In genomic region chr1:59952065-59952464, GRCh38 we compare ENCODE assay signal across 17 cellular contexts. TPM values are rescaled to one million over a fixed set of nuclear protein-coding genes. Genes with fewer than 3 reads are reported as not detected.
DNase-seq lines count a peak whose midpoint lies in the region; ATAC-seq and TF ChIP-seq lines count a peak whose summit lies in the region.
"Had no signal": no experiment of that assay in that cellular context is flagged by ENCODE, and none has a peak within 500 bp of the region (broad histone marks: within the 10 kb centered on the region; RNA-seq: fewer than 3 reads in every experiment).

No MANE protein-coding gene starts in this region.

- no peaks in the 10 kb centered on the region for H3K27me3 ChIP-seq in brain microvascular endothelial cell (replicated peaks)
- H3K27me3 ChIP-seq in Caco-2 (replicated peaks; ENCODE audit: control insufficient read depth, insufficient read depth, low read length): no peaks in the 10 kb centered on the region
- H3K27me3 ChIP-seq: Peyer's patch had no signal

- H3K36me3 ChIP-seq in brain microvascular endothelial cell (replicated peaks) (no peaks in the 10 kb centered on the region), Caco-2 (ENCODE audit: control insufficient read depth, insufficient read depth, low read length) (no peaks in the 10 kb centered on the region)
- H3K36me3 ChIP-seq: Peyer's patch had no signal

- POLR2A ChIA-PET in Caco-2 (lab: Charles Lee): no interaction called here

- no TSS peak for BruUV-seq in Caco-2 (replicated peaks; lab: Mats Ljungman, UMichigan)

- H3K4me1 Mint-ChIP-seq in Caco-2 (ENCODE audit: low read depth, unreplicated experiment): no peaks in the 10 kb centered on the region

- CTCF ChIA-PET in Caco-2 (lab: Charles Lee): no interaction called here

- ATAC-seq in GM19463 (IDR thresholded peaks at IDR 0.05; ENCODE audit: unreplicated experiment) (no peak), GM18519 (IDR thresholded peaks at IDR 0.05; ENCODE audit: low FRiP score, unreplicated experiment) (no peak)
- ATAC-seq: SK-N-SH treated with all-trans-retinoic acid at 6 μM for 48 hours had no signal

- no peak overlapping the region for H3K4me3 Mint-ChIP-seq in Caco-2 (ENCODE audit: unreplicated experiment)

- H3K4me1 ChIP-seq in Caco-2: no peaks in the 10 kb centered on the region
- H3K4me1 ChIP-seq: Peyer's patch had no signal

- no peak overlapping the region for H3K27ac ChIP-seq in brain microvascular endothelial cell
- H3K27ac ChIP-seq: C4-2B, Peyer's patch had no signal

- peaks cover 3% of the 10 kb centered on the region for H3K27me3 Mint-ChIP-seq in Caco-2 (ENCODE audit: insufficient read depth, unreplicated experiment)

- H3K4me3 ChIP-seq in brain microvascular endothelial cell (ENCODE audit: low read depth, low read length) (no peak overlapping the region), foreskin fibroblast (ENCODE audit: low read depth in 1 of 2, low read length in 2 of 2) (no peak overlapping the region), Caco-2 (ENCODE audit: low read depth, low read length) (no peak overlapping the region)
- H3K4me3 ChIP-seq: Peyer's patch had no signal

- H3K27ac Mint-ChIP-seq in Caco-2 (ENCODE audit: unreplicated experiment): no peak overlapping the region

- in situ Hi-C loops in brain microvascular endothelial cell (cut with HindIII; ENCODE audit: low pct_ligation_motif_present, low sequenced_read_pairs): no loop called here

- intact Hi-C loops in Caco-2 (cut with micrococcal nuclease; ENCODE audit: unreplicated experiment): no loop called here

- no peaks in the 10 kb centered on the region for H3K9me3 ChIP-seq in Caco-2
- H3K9me3 ChIP-seq: Peyer's patch had no signal

- TF ChIP-seq CTCF in brain microvascular endothelial cell (IDR thresholded peaks at IDR 0.05; ENCODE audit: low read depth, low read length, missing control alignments) (peak; percentile 4), foreskin fibroblast (IDR thresholded peaks at IDR 0.05; ENCODE audit: low read depth, low read length) (no peak), Caco-2 (IDR thresholded peaks at IDR 0.05; ENCODE audit: insufficient read depth in 1 of 2, low read depth in 1 of 2, low read length in 1 of 2, severe bottlenecking in 1 of 2, unreplicated experiment in 1 of 2) (no peak)

- peak; percentile 59 for DNase-seq in AG08396 (ENCODE audit: low spot score)
- peak; percentile 21 for DNase-seq in HT1080 (ENCODE audit: low read depth)
- DNase-seq in brain microvascular endothelial cell: peak; percentile 31
- DNase-seq in foreskin fibroblast: peak; percentile 81 to 90
- DNase-seq in activated CD4-positive, alpha-beta T cell treated with anti-CD3 and anti-CD28 coated beads for 48 hours: no peak
- no peak for DNase-seq in Caco-2
- DNase-seq: DND-41, NCI-H1436 treated with DMSO at 0.1 percent for 48 hours, NCI-H2107, NCI-H82, Peyer's patch, Right ventricle myocardium superior had no signal

- no peaks in the 10 kb centered on the region for H3K36me3 Mint-ChIP-seq in Caco-2 (ENCODE audit: insufficient read depth, unreplicated experiment)

- H3K9me3 Mint-ChIP-seq in Caco-2 (ENCODE audit: unreplicated experiment): no peaks in the 10 kb centered on the region

RNA-seq across cellular contexts. Expression of gene CYP2J2, which starts 25.5 kb away (rescaled TPM):
- total RNA-seq in HT1080 (2014; rRNA removed; shearing (Covaris generic)): 1.5 TPM in 2 replicates
- polyA plus RNA-seq in HT1080 (2015; cell fraction: cytosol; rRNA removed): 3.6 and 4.3 TPM in 2 replicates
- polyA plus RNA-seq in HT1080 (2015; cell fraction: nucleus; rRNA removed): 9.3 and 10.5 TPM in 2 replicates
- 0.29 and 0.77 TPM in 2 replicates for total RNA-seq in Caco-2 (2022)
- total RNA-seq: A172 had no signal

Comparison
In these comparisons a context has a peak if more than half of its experiments do, and no peak if none do; other contexts are left out.
1. DNase-seq: peak in AG08396 (single experiment), HT1080 (single experiment), brain microvascular endothelial cell (single experiment) and foreskin fibroblast (2 of 2); none in activated CD4-positive, alpha-beta T cell treated with anti-CD3 and anti-CD28 coated beads for 48 hours (single experiment) and Caco-2 (0 of 2).